8 cellular contexts compared by ENCODE assay signal in genomic region chr2:11133238-11133935, GRCh38. TPM values are rescaled to one million over a fixed set of nuclear protein-coding genes. Genes with fewer than 3 reads are reported as not detected.
DNase-seq lines count a peak whose midpoint lies in the region; ATAC-seq and TF ChIP-seq lines count a peak whose summit lies in the region.

No MANE protein-coding gene starts in this region.

- peak overlapping the region; percentile 66 for H3K4me3 ChIP-seq in fibroblast of villous mesenchyme (ENCODE audit: low read depth, low read length)

- H3K9me3 ChIP-seq in ES-I3 (ENCODE audit: control insufficient read depth, insufficient read depth, low read length), result no peaks in the 10 kb centered on the region

- ATAC-seq in HG02981 (IDR thresholded peaks at IDR 0.05; ENCODE audit: unreplicated experiment), result no peak

- H3K27me3 Mint-ChIP-seq in progenitor cell of endocrine pancreas, result peaks cover 15% of the 10 kb centered on the region

- no peaks in the 10 kb centered on the region for H3K36me3 Mint-ChIP-seq in progenitor cell of endocrine pancreas (ENCODE audit: insufficient read depth)

- DNase-seq in SK-N-DZ (ENCODE audit: low spot score) (peak; percentile 58), fibroblast of villous mesenchyme (ENCODE audit: low read depth) (no peak), progenitor cell of endocrine pancreas (ENCODE audit: low spot score, unreplicated experiment) (no peak), glomerular visceral epithelial cell (ENCODE audit: extremely low spot score) (no peak), NCI-H1694 treated with DMSO at 0.1 percent for 48 hours (lab: John Stamatoyannopoulos, UW) (no peak)
- DNase-seq in activated CD8-positive, alpha-beta memory T cell treated with anti-CD3 and anti-CD28 coated beads, Interleukin-2, amount 50 U/mL, for 4 hours, result no peak

- peak overlapping the region; percentile 48; the same call in 1 of the 2 replicates for H3K9ac ChIP-seq in ES-I3 (ENCODE audit: low read depth, low read length)

- TF ChIP-seq CTCF in fibroblast of villous mesenchyme (IDR thresholded peaks at IDR 0.05; ENCODE audit: insufficient read depth, low read depth, low read length), result no peak
- no peak for TF ChIP-seq CTCF in progenitor cell of endocrine pancreas (IDR thresholded peaks at IDR 0.05; ENCODE audit: unreplicated experiment)

- H3K4me1 ChIP-seq in ES-I3 (ENCODE audit: insufficient read depth, low read length), result peaks cover 8% of the 10 kb centered on the region; the same call in 1 of the 2 replicates

- peak overlapping the region; percentile 81 for H3K4me3 Mint-ChIP-seq in progenitor cell of endocrine pancreas (ENCODE audit: low read depth)

- no peaks in the 10 kb centered on the region for H3K9me3 Mint-ChIP-seq in progenitor cell of endocrine pancreas (ENCODE audit: low read depth)

- peaks cover 4% of the 10 kb centered on the region for H3K4me1 Mint-ChIP-seq in progenitor cell of endocrine pancreas (ENCODE audit: low read depth)

- H3K27ac Mint-ChIP-seq in progenitor cell of endocrine pancreas, result peak overlapping the region; percentile 35

- H3K36me3 ChIP-seq in ES-I3 (ENCODE audit: insufficient read depth, low read length), result no peaks in the 10 kb centered on the region

RNA-seq across cellular contexts. Expression of gene SLC66A3, which starts 21.9 kb away (rescaled TPM):
- 8.2 and 10.1 TPM in 2 replicates for polyA plus RNA-seq in SK-N-DZ (2014; cell fraction: cytosol; rRNA removed)
- 8.7 and 8.8 TPM in 2 replicates for polyA plus RNA-seq in SK-N-DZ (2014; cell fraction: nucleus; rRNA removed)
- total RNA-seq in fibroblast of villous mesenchyme, result 29.8 and 50.3 TPM in 2 replicates
- 5.0 and 5.4 TPM in 2 replicates for total RNA-seq in progenitor cell of endocrine pancreas
